ENCODE assay signal across 1 cellular context in genomic region chr16:75265911-75266701, GRCh38.
A peak's percentile ranks its signal among the peaks of the same experiment; 100 is the strongest.
TF ChIP-seq lines count a peak whose summit lies in the region.

No MANE protein-coding gene starts in this region.

TF ChIP-seq in HepG2, 621 proteins besides CTCF, POLR2A, EP300 and RAD21 (continued from another document and continues in another):
- TF ChIP-seq MYNN (CRISPR knock-in tag; IDR thresholded peaks at IDR 0.05; ENCODE audit: low read depth): 0 out of 2 replicates have a peak, but pooled peaks have one; percentile 51
- TF ChIP-seq ZNF44 (CRISPR knock-in tag; IDR thresholded peaks at IDR 0.05): no peak
- 0 out of 2 replicates have a peak, but pooled peaks have one; percentile 80 for TF ChIP-seq MZF1 (CRISPR knock-in tag; IDR thresholded peaks at IDR 0.05; ENCODE audit: borderline replicate concordance)
- TF ChIP-seq PRDM10 (CRISPR knock-in tag; IDR thresholded peaks at IDR 0.05; ENCODE audit: low read depth): no peak
- TF ChIP-seq MLLT10 (CRISPR knock-in tag; IDR thresholded peaks at IDR 0.05): no peak
- TF ChIP-seq ZNF577 (CRISPR knock-in tag; IDR thresholded peaks at IDR 0.05; ENCODE audit: borderline replicate concordance, low read depth): peak; percentile 84; the same call in 1 of the 2 replicates
- no peak for TF ChIP-seq TEAD2 (CRISPR knock-in tag; IDR thresholded peaks at IDR 0.05)
- no peak for TF ChIP-seq ZNF644 (CRISPR knock-in tag; IDR thresholded peaks at IDR 0.05; ENCODE audit: low read depth)
- TF ChIP-seq ZNF790 (CRISPR knock-in tag; IDR thresholded peaks at IDR 0.05; ENCODE audit: borderline replicate concordance): no peak; the same call in 1 of the 2 replicates
- TF ChIP-seq RBFOX2 (IDR thresholded peaks at IDR 0.05; ENCODE audit: low read depth, low read length): peak; percentile 86
- no peak for TF ChIP-seq MIER2 (CRISPR knock-in tag; IDR thresholded peaks at IDR 0.05)
- no peak for TF ChIP-seq BCLAF1 (IDR thresholded peaks at IDR 0.05)
- TF ChIP-seq HNRNPLL (IDR thresholded peaks at IDR 0.05; ENCODE audit: low read depth, low read length, poor library complexity, severe bottlenecking): peak; percentile 37
- TF ChIP-seq ZNF367 (CRISPR knock-in tag; IDR thresholded peaks at IDR 0.05; ENCODE audit: borderline replicate concordance): no peak
- TF ChIP-seq ZNF724P (CRISPR knock-in tag; IDR thresholded peaks at IDR 0.05; ENCODE audit: borderline replicate concordance): no peak; the same call in 1 of the 2 replicates
- TF ChIP-seq ZBTB38 (CRISPR knock-in tag; IDR thresholded peaks at IDR 0.05): peak; percentile 77
- no peak for TF ChIP-seq ZNF839 (CRISPR knock-in tag; IDR thresholded peaks at IDR 0.05; ENCODE audit: borderline replicate concordance)
- TF ChIP-seq MTA3 (CRISPR knock-in tag; IDR thresholded peaks at IDR 0.05): no peak
- no peak for TF ChIP-seq ZNF432 (CRISPR knock-in tag; IDR thresholded peaks at IDR 0.05; ENCODE audit: borderline replicate concordance)
- TF ChIP-seq ZBTB26 (CRISPR knock-in tag; IDR thresholded peaks at IDR 0.05; ENCODE audit: borderline replicate concordance): peak; percentile 67
- TF ChIP-seq ZNF407 (CRISPR knock-in tag; IDR thresholded peaks at IDR 0.05; ENCODE audit: not compliant biosample characterization): peak; percentile 79
- TF ChIP-seq ZBTB37 (CRISPR knock-in tag; IDR thresholded peaks at IDR 0.05): no peak
- peak; percentile 82 for TF ChIP-seq DR1 (CRISPR knock-in tag; IDR thresholded peaks at IDR 0.05)
- TF ChIP-seq TMF1 (CRISPR knock-in tag; IDR thresholded peaks at IDR 0.05; ENCODE audit: low read depth): peak; percentile 89
- no peak for TF ChIP-seq ZNF597 (CRISPR knock-in tag; IDR thresholded peaks at IDR 0.05)
- no peak for TF ChIP-seq MATR3 (CRISPR knock-in tag; IDR thresholded peaks at IDR 0.05)
- TF ChIP-seq ZNF841 (CRISPR knock-in tag; IDR thresholded peaks at IDR 0.05; ENCODE audit: borderline replicate concordance): no peak
- no peak for TF ChIP-seq ZBTB39 (CRISPR knock-in tag; IDR thresholded peaks at IDR 0.05)
- TF ChIP-seq POGZ (CRISPR knock-in tag; IDR thresholded peaks at IDR 0.05): peak; percentile 87
- TF ChIP-seq AGO1 (IDR thresholded peaks at IDR 0.05; ENCODE audit: low read depth, low read length, poor library complexity, severe bottlenecking): no peak
- TF ChIP-seq SMAD1 (CRISPR knock-in tag; IDR thresholded peaks at IDR 0.05; ENCODE audit: borderline replicate concordance, low read depth): no peak
- peak; percentile 80 for TF ChIP-seq ZNF121 (CRISPR knock-in tag; IDR thresholded peaks at IDR 0.05)
- TF ChIP-seq ZNF773 (CRISPR knock-in tag; IDR thresholded peaks at IDR 0.05; ENCODE audit: borderline replicate concordance): no peak
- no peak; the same call in 1 of the 2 replicates for TF ChIP-seq ZNF891 (CRISPR knock-in tag; IDR thresholded peaks at IDR 0.05)
